In the genomic region with DNA sequence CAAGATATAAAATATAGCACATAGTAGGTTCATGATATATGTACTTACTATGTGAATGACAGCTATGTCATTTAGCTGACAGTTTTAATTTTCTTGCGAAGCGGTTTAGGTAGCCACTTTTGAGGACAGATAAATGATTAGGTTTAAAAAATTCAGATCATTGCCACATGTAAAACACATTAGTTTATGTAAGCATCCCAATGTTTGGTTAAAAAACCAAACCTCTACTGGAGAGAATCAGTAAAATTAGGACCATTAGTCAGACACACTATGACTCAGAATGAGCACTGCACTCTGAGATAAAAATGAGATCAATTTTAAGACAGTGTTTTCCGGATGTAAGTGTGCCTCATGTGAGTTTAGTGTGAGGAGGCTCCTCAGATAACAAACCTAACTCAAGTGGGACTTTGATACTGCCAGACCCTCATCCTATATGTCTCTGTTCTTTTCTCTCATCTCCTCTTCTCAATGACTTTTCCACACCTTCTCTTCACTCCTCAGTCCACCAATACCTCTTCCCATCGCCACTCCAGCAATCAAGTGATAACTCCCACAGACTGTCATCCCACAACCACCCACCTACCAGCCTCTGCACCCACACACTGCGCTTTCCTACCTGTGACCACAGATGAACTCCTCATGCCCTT, we compare ENCODE assay signal across 1 cellular context.
TF ChIP-seq lines count a peak whose summit lies in the region.

No MANE protein-coding gene starts in this region.

TF ChIP-seq in K562, 482 proteins besides CTCF, POLR2A, EP300 and RAD21 (continued from another document and continues in another):
- TF ChIP-seq PHF8 (IDR thresholded peaks at IDR 0.05; ENCODE audit: borderline replicate concordance, low read length) (no peak), RBM14 (IDR thresholded peaks at IDR 0.05; ENCODE audit: borderline replicate concordance, insufficient read depth, low read depth, low read length) (no peak), FOXK2 (conservative IDR thresholded peaks at IDR 0.05 in 1 of 2, IDR thresholded peaks at IDR 0.05 in 1 of 2; ENCODE audit: low read depth in 2 of 2) (0 out of 4 replicates have a peak, but pooled peaks of 1 of the 2 experiments have one; percentile 39), NR4A1 (CRISPR knock-in tag; IDR thresholded peaks at IDR 0.05) (no peak), NR4A1 (tag; IDR thresholded peaks at IDR 0.05) (no peak), ZSCAN32 (CRISPR knock-in tag; IDR thresholded peaks at IDR 0.05) (no peak), ZNF561 (CRISPR knock-in tag; conservative IDR thresholded peaks at IDR 0.05) (no peak), ARID1B (IDR thresholded peaks at IDR 0.05) (peak; percentile 97), ASH1L (IDR thresholded peaks at IDR 0.05; ENCODE audit: borderline replicate concordance, low read depth, partially characterized antibody) (no peak), HEY1 (CRISPR knock-in tag; IDR thresholded peaks at IDR 0.05; ENCODE audit: borderline replicate concordance) (no peak), ZNF766 (CRISPR knock-in tag; conservative IDR thresholded peaks at IDR 0.05) (peak; percentile 44; the same call in 1 of the 2 replicates), GABPB2 (CRISPR knock-in tag; conservative IDR thresholded peaks at IDR 0.05) (no peak), MEIS2 (IDR thresholded peaks at IDR 0.05; ENCODE audit: partially characterized antibody) (peak; percentile 63), COPS2 (conservative IDR thresholded peaks at IDR 0.05) (no peak), FOS (IDR thresholded peaks at IDR 0.05; ENCODE audit: extremely low read depth, insufficient read length) (peak; percentile 76), PRMT5 (CRISPR knock-in tag; IDR thresholded peaks at IDR 0.05) (no peak), STAT5B (CRISPR knock-in tag; IDR thresholded peaks at IDR 0.05) (no peak), HMGN3 (IDR thresholded peaks at IDR 0.05; ENCODE audit: borderline replicate concordance, extremely low read depth, insufficient read length, low read depth, low read length) (peak; percentile 37), ILK (tag; IDR thresholded peaks at IDR 0.05; ENCODE audit: borderline replicate concordance, low read depth) (no peak), ZNF583 (CRISPR knock-in tag; IDR thresholded peaks at IDR 0.05) (no peak), RHOXF2B (CRISPR knock-in tag; conservative IDR thresholded peaks at IDR 0.05) (no peak), ELF4 (CRISPR knock-in tag; IDR thresholded peaks at IDR 0.05) (peak; percentile 32; the same call in 1 of the 2 replicates), ZNF263 (CRISPR knock-in tag; IDR thresholded peaks at IDR 0.05; ENCODE audit: borderline replicate concordance) (no peak), NFRKB (IDR thresholded peaks at IDR 0.05; ENCODE audit: low read depth) (peak; percentile 89; the same call in 1 of the 2 replicates), MIER1 (IDR thresholded peaks at IDR 0.05; ENCODE audit: low read depth) (0 out of 2 replicates have a peak, but pooled peaks have one; percentile 25), CHD1 (IDR thresholded peaks at IDR 0.05; ENCODE audit: low read length) (no peak), SIX5 (IDR thresholded peaks at IDR 0.05; ENCODE audit: borderline replicate concordance in 1 of 2, insufficient read depth in 1 of 2, low read depth in 1 of 2, low read length in 2 of 2) (no peak), L3MBTL2 (IDR thresholded peaks at IDR 0.05) (peak; percentile 66), CCAR2 (IDR thresholded peaks at IDR 0.05; ENCODE audit: low read depth, low read length) (no peak), ZFP36 (IDR thresholded peaks at IDR 0.05; ENCODE audit: low read depth, low read length, partially characterized antibody) (no peak)
- TF ChIP-seq, protein P1, sequence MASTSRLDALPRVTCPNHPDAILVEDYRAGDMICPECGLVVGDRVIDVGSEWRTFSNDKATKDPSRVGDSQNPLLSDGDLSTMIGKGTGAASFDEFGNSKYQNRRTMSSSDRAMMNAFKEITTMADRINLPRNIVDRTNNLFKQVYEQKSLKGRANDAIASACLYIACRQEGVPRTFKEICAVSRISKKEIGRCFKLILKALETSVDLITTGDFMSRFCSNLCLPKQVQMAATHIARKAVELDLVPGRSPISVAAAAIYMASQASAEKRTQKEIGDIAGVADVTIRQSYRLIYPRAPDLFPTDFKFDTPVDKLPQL (IDR thresholded peaks at IDR 0.05; ENCODE audit: extremely low read depth, insufficient read length): no peak
- TF ChIP-seq, protein P2, sequence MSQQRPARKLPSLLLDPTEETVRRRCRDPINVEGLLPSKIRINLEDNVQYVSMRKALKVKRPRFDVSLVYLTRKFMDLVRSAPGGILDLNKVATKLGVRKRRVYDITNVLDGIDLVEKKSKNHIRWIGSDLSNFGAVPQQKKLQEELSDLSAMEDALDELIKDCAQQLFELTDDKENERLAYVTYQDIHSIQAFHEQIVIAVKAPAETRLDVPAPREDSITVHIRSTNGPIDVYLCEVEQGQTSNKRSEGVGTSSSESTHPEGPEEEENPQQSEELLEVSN (IDR thresholded peaks at IDR 0.05; ENCODE audit: borderline replicate concordance in 1 of 2, extremely low read depth in 1 of 2, insufficient read depth in 1 of 2, insufficient read length in 1 of 2, low read depth in 1 of 2, low read length in 1 of 2, poor library complexity in 1 of 2, severe bottlenecking in 1 of 2): peak in 1 of 2 experiments; percentile 17
- TF ChIP-seq, protein P3, sequence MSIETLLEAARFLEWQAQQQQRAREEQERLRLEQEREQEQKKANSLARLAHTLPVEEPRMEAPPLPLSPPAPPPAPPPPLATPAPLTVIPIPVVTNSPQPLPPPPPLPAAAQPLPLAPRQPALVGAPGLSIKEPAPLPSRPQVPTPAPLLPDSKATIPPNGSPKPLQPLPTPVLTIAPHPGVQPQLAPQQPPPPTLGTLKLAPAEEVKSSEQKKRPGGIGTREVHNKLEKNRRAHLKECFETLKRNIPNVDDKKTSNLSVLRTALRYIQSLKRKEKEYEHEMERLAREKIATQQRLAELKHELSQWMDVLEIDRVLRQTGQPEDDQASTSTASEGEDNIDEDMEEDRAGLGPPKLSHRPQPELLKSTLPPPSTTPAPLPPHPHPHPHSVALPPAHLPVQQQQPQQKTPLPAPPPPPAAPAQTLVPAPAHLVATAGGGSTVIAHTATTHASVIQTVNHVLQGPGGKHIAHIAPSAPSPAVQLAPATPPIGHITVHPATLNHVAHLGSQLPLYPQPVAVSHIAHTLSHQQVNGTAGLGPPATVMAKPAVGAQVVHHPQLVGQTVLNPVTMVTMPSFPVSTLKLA (conservative IDR thresholded peaks at IDR 0.05): peak in 1 of 2 experiments; percentile 56; a peak in 2 of 4 replicates
- TF ChIP-seq, protein P4, sequence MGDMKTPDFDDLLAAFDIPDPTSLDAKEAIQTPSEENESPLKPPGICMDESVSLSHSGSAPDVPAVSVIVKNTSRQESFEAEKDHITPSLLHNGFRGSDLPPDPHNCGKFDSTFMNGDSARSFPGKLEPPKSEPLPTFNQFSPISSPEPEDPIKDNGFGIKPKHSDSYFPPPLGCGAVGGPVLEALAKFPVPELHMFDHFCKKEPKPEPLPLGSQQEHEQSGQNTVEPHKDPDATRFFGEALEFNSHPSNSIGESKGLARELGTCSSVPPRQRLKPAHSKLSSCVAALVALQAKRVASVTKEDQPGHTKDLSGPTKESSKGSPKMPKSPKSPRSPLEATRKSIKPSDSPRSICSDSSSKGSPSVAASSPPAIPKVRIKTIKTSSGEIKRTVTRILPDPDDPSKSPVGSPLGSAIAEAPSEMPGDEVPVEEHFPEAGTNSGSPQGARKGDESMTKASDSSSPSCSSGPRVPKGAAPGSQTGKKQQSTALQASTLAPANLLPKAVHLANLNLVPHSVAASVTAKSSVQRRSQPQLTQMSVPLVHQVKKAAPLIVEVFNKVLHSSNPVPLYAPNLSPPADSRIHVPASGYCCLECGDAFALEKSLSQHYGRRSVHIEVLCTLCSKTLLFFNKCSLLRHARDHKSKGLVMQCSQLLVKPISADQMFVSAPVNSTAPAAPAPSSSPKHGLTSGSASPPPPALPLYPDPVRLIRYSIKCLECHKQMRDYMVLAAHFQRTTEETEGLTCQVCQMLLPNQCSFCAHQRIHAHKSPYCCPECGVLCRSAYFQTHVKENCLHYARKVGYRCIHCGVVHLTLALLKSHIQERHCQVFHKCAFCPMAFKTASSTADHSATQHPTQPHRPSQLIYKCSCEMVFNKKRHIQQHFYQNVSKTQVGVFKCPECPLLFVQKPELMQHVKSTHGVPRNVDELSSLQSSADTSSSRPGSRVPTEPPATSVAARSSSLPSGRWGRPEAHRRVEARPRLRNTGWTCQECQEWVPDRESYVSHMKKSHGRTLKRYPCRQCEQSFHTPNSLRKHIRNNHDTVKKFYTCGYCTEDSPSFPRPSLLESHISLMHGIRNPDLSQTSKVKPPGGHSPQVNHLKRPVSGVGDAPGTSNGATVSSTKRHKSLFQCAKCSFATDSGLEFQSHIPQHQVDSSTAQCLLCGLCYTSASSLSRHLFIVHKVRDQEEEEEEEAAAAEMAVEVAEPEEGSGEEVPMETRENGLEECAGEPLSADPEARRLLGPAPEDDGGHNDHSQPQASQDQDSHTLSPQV (IDR thresholded peaks at IDR 0.05): peak; percentile 86
- TF ChIP-seq, protein P5, sequence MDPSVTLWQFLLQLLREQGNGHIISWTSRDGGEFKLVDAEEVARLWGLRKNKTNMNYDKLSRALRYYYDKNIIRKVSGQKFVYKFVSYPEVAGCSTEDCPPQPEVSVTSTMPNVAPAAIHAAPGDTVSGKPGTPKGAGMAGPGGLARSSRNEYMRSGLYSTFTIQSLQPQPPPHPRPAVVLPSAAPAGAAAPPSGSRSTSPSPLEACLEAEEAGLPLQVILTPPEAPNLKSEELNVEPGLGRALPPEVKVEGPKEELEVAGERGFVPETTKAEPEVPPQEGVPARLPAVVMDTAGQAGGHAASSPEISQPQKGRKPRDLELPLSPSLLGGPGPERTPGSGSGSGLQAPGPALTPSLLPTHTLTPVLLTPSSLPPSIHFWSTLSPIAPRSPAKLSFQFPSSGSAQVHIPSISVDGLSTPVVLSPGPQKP (CRISPR knock-in tag; IDR thresholded peaks at IDR 0.05): no peak
- TF ChIP-seq, protein P6, sequence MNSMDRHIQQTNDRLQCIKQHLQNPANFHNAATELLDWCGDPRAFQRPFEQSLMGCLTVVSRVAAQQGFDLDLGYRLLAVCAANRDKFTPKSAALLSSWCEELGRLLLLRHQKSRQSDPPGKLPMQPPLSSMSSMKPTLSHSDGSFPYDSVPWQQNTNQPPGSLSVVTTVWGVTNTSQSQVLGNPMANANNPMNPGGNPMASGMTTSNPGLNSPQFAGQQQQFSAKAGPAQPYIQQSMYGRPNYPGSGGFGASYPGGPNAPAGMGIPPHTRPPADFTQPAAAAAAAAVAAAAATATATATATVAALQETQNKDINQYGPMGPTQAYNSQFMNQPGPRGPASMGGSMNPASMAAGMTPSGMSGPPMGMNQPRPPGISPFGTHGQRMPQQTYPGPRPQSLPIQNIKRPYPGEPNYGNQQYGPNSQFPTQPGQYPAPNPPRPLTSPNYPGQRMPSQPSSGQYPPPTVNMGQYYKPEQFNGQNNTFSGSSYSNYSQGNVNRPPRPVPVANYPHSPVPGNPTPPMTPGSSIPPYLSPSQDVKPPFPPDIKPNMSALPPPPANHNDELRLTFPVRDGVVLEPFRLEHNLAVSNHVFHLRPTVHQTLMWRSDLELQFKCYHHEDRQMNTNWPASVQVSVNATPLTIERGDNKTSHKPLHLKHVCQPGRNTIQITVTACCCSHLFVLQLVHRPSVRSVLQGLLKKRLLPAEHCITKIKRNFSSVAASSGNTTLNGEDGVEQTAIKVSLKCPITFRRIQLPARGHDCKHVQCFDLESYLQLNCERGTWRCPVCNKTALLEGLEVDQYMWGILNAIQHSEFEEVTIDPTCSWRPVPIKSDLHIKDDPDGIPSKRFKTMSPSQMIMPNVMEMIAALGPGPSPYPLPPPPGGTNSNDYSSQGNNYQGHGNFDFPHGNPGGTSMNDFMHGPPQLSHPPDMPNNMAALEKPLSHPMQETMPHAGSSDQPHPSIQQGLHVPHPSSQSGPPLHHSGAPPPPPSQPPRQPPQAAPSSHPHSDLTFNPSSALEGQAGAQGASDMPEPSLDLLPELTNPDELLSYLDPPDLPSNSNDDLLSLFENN (IDR thresholded peaks at IDR 0.05; ENCODE audit: low read depth in 2 of 2, low read length in 2 of 2): peak in 1 of 2 experiments; percentile 66; a peak in 1 of 4 replicates
- TF ChIP-seq, protein P7, sequence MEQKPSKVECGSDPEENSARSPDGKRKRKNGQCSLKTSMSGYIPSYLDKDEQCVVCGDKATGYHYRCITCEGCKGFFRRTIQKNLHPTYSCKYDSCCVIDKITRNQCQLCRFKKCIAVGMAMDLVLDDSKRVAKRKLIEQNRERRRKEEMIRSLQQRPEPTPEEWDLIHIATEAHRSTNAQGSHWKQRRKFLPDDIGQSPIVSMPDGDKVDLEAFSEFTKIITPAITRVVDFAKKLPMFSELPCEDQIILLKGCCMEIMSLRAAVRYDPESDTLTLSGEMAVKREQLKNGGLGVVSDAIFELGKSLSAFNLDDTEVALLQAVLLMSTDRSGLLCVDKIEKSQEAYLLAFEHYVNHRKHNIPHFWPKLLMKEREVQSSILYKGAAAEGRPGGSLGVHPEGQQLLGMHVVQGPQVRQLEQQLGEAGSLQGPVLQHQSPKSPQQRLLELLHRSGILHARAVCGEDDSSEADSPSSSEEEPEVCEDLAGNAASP (IDR thresholded peaks at IDR 0.05): no peak
- TF ChIP-seq, protein P8, sequence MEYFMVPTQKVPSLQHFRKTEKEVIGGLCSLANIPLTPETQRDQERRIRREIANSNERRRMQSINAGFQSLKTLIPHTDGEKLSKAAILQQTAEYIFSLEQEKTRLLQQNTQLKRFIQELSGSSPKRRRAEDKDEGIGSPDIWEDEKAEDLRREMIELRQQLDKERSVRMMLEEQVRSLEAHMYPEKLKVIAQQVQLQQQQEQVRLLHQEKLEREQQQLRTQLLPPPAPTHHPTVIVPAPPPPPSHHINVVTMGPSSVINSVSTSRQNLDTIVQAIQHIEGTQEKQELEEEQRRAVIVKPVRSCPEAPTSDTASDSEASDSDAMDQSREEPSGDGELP (CRISPR knock-in tag; IDR thresholded peaks at IDR 0.05; ENCODE audit: borderline replicate concordance): no peak; the same call in 1 of the 2 replicates
- TF ChIP-seq, protein P9, sequence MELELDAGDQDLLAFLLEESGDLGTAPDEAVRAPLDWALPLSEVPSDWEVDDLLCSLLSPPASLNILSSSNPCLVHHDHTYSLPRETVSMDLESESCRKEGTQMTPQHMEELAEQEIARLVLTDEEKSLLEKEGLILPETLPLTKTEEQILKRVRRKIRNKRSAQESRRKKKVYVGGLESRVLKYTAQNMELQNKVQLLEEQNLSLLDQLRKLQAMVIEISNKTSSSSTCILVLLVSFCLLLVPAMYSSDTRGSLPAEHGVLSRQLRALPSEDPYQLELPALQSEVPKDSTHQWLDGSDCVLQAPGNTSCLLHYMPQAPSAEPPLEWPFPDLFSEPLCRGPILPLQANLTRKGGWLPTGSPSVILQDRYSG (tag; conservative IDR thresholded peaks at IDR 0.05; ENCODE audit: low read depth): no peak
- TF ChIP-seq, protein P10, sequence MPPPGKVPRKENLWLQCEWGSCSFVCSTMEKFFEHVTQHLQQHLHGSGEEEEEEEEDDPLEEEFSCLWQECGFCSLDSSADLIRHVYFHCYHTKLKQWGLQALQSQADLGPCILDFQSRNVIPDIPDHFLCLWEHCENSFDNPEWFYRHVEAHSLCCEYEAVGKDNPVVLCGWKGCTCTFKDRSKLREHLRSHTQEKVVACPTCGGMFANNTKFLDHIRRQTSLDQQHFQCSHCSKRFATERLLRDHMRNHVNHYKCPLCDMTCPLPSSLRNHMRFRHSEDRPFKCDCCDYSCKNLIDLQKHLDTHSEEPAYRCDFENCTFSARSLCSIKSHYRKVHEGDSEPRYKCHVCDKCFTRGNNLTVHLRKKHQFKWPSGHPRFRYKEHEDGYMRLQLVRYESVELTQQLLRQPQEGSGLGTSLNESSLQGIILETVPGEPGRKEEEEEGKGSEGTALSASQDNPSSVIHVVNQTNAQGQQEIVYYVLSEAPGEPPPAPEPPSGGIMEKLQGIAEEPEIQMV (tag; conservative IDR thresholded peaks at IDR 0.05; ENCODE audit: low read depth): no peak
